8 cellular contexts compared by ENCODE assay signal in genomic region chr17:49361129-49361901, GRCh38. TPM values are rescaled to one million over a fixed set of nuclear protein-coding genes. Genes with fewer than 3 reads are reported as not detected.
A peak's percentile ranks its signal among the peaks of the same experiment; 100 is the strongest.
DNase-seq lines count a peak whose midpoint lies in the region; ATAC-seq and TF ChIP-seq lines count a peak whose summit lies in the region.

No MANE protein-coding gene starts in this region.

- peaks cover 53% of the 10 kb centered on the region for H3K79me2 ChIP-seq in PC-3 (ENCODE audit: low read length)

- TF ChIP-seq CTCF in PC-3 (conservative IDR thresholded peaks at IDR 0.05; ENCODE audit: low read depth, low read length) (no peak), fibroblast of villous mesenchyme (IDR thresholded peaks at IDR 0.05; ENCODE audit: insufficient read depth, low read depth, low read length) (no peak)

- no TSS peak for BruUV-seq in PC-3 (replicated peaks; lab: Mats Ljungman, UMichigan)

- H3K4me3 Mint-ChIP-seq in activated T-helper 1 cell treated with anti-CD3 and anti-CD28 coated beads, Interleukin-12 subunit alpha, Interleukin-12 subunit beta, Interleukin-2, Interleukin-4 antibody, amounts not matched to agents 30 ng/mL and 10 ng/mL and 1 ng/mL, durations not matched to agents 14 hours and 24 hours and 36 hours, result peak overlapping the region; percentile 88

- H3K36me3 ChIP-seq in PC-3 (ENCODE audit: low read depth, low read length) (no peaks in the 10 kb centered on the region), neuron (ENCODE audit: insufficient read depth, low read length) (no peaks in the 10 kb centered on the region), stomach smooth muscle (ENCODE audit: control insufficient read depth in 2 of 2, insufficient read depth in 2 of 2, low read length in 2 of 2) (no peaks in the 10 kb centered on the region)

- H3F3A ChIP-seq in PC-3 (ENCODE audit: low read length, unreplicated experiment), result no peaks in the 10 kb centered on the region

- peak overlapping the region; percentile 76 for H3K9ac ChIP-seq in PC-3 (ENCODE audit: low read length)
- H3K9ac ChIP-seq in stomach smooth muscle (ENCODE audit: low read length in 2 of 2), result peak overlapping the region; percentile 76 to 82

- H3K9me3 Mint-ChIP-seq in activated T-helper 1 cell treated with anti-CD3 and anti-CD28 coated beads, Interleukin-12 subunit alpha, Interleukin-12 subunit beta, Interleukin-2, Interleukin-4 antibody, amounts not matched to agents 30 ng/mL and 10 ng/mL and 1 ng/mL, durations not matched to agents 14 hours and 24 hours and 36 hours, result no peaks in the 10 kb centered on the region

- DNase-seq in Ammon's horn (ENCODE audit: low spot score) (peak; percentile 67), PC-3 (peak; percentile 77), fibroblast of villous mesenchyme (ENCODE audit: low read depth) (peak; percentile 23)
- DNase-seq in activated T-helper 1 cell treated with anti-CD3 and anti-CD28 coated beads, Interleukin-12 subunit alpha, Interleukin-12 subunit beta, Interleukin-2, Interleukin-4 antibody, amounts not matched to agents 30 ng/mL and 10 ng/mL and 1 ng/mL, durations not matched to agents 14 hours and 24 hours and 36 hours (ENCODE audit: low spot score), result peak; percentile 75

- no peaks in the 10 kb centered on the region for H3K27me3 ChIP-seq in PC-3 (ENCODE audit: low read length)
- no peaks in the 10 kb centered on the region for H3K27me3 ChIP-seq in neuron (ENCODE audit: insufficient read depth, low read length)
- H3K27me3 ChIP-seq in stomach smooth muscle (ENCODE audit: control insufficient read depth in 1 of 2, insufficient read depth in 2 of 2, low read length in 2 of 2), result no peaks in the 10 kb centered on the region

- peaks cover 34% of the 10 kb centered on the region for H3K4me1 ChIP-seq in PC-3 (ENCODE audit: insufficient read depth, low read length)
- H3K4me1 ChIP-seq in neuron (ENCODE audit: insufficient read depth, low read length), result peaks cover 31% of the 10 kb centered on the region
- peaks cover 23% of the 10 kb centered on the region for H3K4me1 ChIP-seq in stomach smooth muscle (ENCODE audit: control insufficient read depth, insufficient read depth, low read length)

- H3K27ac ChIP-seq in PC-3 (ENCODE audit: low read length) (peak overlapping the region; percentile 23), stomach smooth muscle (ENCODE audit: low read length) (peak overlapping the region; percentile 67)

- H2AFZ ChIP-seq in PC-3 (ENCODE audit: low read length), result peak overlapping the region; percentile 64
- H2AFZ ChIP-seq in neuron (ENCODE audit: low read depth, low read length), result no peak overlapping the region

- peaks cover 62% of the 10 kb centered on the region for H3K4me1 Mint-ChIP-seq in activated T-helper 1 cell treated with anti-CD3 and anti-CD28 coated beads, Interleukin-12 subunit alpha, Interleukin-12 subunit beta, Interleukin-2, Interleukin-4 antibody, amounts not matched to agents 30 ng/mL and 10 ng/mL and 1 ng/mL, durations not matched to agents 14 hours and 24 hours and 36 hours (ENCODE audit: low read depth)

- H3K36me3 Mint-ChIP-seq in activated T-helper 1 cell treated with anti-CD3 and anti-CD28 coated beads, Interleukin-12 subunit alpha, Interleukin-12 subunit beta, Interleukin-2, Interleukin-4 antibody, amounts not matched to agents 30 ng/mL and 10 ng/mL and 1 ng/mL, durations not matched to agents 14 hours and 24 hours and 36 hours (ENCODE audit: low read depth), result peaks cover 4% of the 10 kb centered on the region

- H3K27me3 Mint-ChIP-seq in activated T-helper 1 cell treated with anti-CD3 and anti-CD28 coated beads, Interleukin-12 subunit alpha, Interleukin-12 subunit beta, Interleukin-2, Interleukin-4 antibody, amounts not matched to agents 30 ng/mL and 10 ng/mL and 1 ng/mL, durations not matched to agents 14 hours and 24 hours and 36 hours (ENCODE audit: insufficient read depth), result no peaks in the 10 kb centered on the region

- peaks cover 36% of the 10 kb centered on the region for H4K20me1 ChIP-seq in PC-3 (ENCODE audit: low read length)

- peak overlapping the region; percentile 84 for H3K4me2 ChIP-seq in PC-3 (ENCODE audit: low read length)

- CTCF ChIA-PET in PC-3 (lab: Charles Lee), result interaction anchor here (0.6 kb wide), 1 partner anchor 23 kb away, joined by 7 read pairs; no protein-coding TSS in a partner anchor

- H3K4me3 ChIP-seq in PC-3 (ENCODE audit: low read length) (peak overlapping the region; percentile 93), fibroblast of villous mesenchyme (ENCODE audit: low read depth, low read length) (peak overlapping the region; percentile 94), neuron (ENCODE audit: low read length) (peak overlapping the region; percentile 54), stomach smooth muscle (ENCODE audit: low read length in 2 of 2) (peak overlapping the region; percentile 83 to 90)

- intact Hi-C loops in PC-3 (cut with micrococcal nuclease), result loop anchor here (2.0 kb wide), 1 partner anchor 15 kb away; no protein-coding TSS in a partner anchor
- intact Hi-C loops in activated T-helper 1 cell treated with anti-CD3 and anti-CD28 coated beads, Interleukin-12 subunit alpha, Interleukin-12 subunit beta, Interleukin-2, Interleukin-4 antibody, amounts not matched to agents 30 ng/mL and 10 ng/mL and 1 ng/mL, durations not matched to agents 14 hours and 24 hours and 36 hours (cut with micrococcal nuclease), result loop anchor here (1.0 to 10.0 kb wide), 5 partner anchors 19 to 447 kb away; partner anchors contain the start of genes PHB1 and SLC35B1

- POLR2A ChIA-PET in PC-3 (lab: Charles Lee; ENCODE audit: unreplicated experiment), result interaction anchor here (0.7 kb wide), 1 partner anchor 53 kb away, joined by 8 read pairs; the partner anchor contains the start of gene PHB1

- H3K9me2 ChIP-seq in PC-3 (replicated peaks; ENCODE audit: low read length), result no peaks in the 10 kb centered on the region

- H3K9me3 ChIP-seq in PC-3 (ENCODE audit: low read length), result no peaks in the 10 kb centered on the region
- no peaks in the 10 kb centered on the region for H3K9me3 ChIP-seq in neuron (ENCODE audit: low read length)
- no peaks in the 10 kb centered on the region for H3K9me3 ChIP-seq in stomach smooth muscle (ENCODE audit: control insufficient read depth in 2 of 2, low read length in 2 of 2)

- H3K27ac Mint-ChIP-seq in activated T-helper 1 cell treated with anti-CD3 and anti-CD28 coated beads, Interleukin-12 subunit alpha, Interleukin-12 subunit beta, Interleukin-2, Interleukin-4 antibody, amounts not matched to agents 30 ng/mL and 10 ng/mL and 1 ng/mL, durations not matched to agents 14 hours and 24 hours and 36 hours, result peak overlapping the region; percentile 89

- peak; percentile 31 for ATAC-seq in GM19023 (IDR thresholded peaks at IDR 0.05; ENCODE audit: unreplicated experiment)
- peak; percentile 32 for ATAC-seq in HG03432 (IDR thresholded peaks at IDR 0.05; ENCODE audit: unreplicated experiment)
- peak; percentile 30 for ATAC-seq in PC-3

RNA-seq across cellular contexts. Expression of gene ZNF652, which starts 0.7 kb away (rescaled TPM):
- total RNA-seq in PC-3 (2014; rRNA removed) (18.2 and 18.5 TPM in 2 replicates), fibroblast of villous mesenchyme (20.6 and 24.6 TPM in 2 replicates)
- 6.3 and 7.5 TPM in 2 replicates for total RNA-seq in activated T-helper 1 cell treated with anti-CD3 and anti-CD28 coated beads, Interleukin-12 subunit alpha, Interleukin-12 subunit beta, Interleukin-2, Interleukin-4 antibody, amounts not matched to agents 30 ng/mL and 10 ng/mL and 1 ng/mL, durations not matched to agents 14 hours and 24 hours and 36 hours

RNA-seq across cellular contexts. Expression of gene PHB1, which starts 53.4 kb away (rescaled TPM):
- total RNA-seq in PC-3 (2014; rRNA removed), result 585 and 641 TPM in 2 replicates
- 395 and 401 TPM in 2 replicates for total RNA-seq in activated T-helper 1 cell treated with anti-CD3 and anti-CD28 coated beads, Interleukin-12 subunit alpha, Interleukin-12 subunit beta, Interleukin-2, Interleukin-4 antibody, amounts not matched to agents 30 ng/mL and 10 ng/mL and 1 ng/mL, durations not matched to agents 14 hours and 24 hours and 36 hours
- 93.4 and 117 TPM in 2 replicates for total RNA-seq in fibroblast of villous mesenchyme

Comparison
In these comparisons a context has a peak if more than half of its experiments do, and no peak if none do; other contexts are left out.
1. Peak in every context shown above with its lines: DNase-seq, ATAC-seq, H3K4me3 ChIP-seq and H3K27ac ChIP-seq.
2. DNase-seq: peak in every context shown above with its lines; median percentile 77 in PC-3; 75 in activated T-helper 1 cell treated with anti-CD3 and anti-CD28 coated beads, Interleukin-12 subunit alpha, Interleukin-12 subunit beta, Interleukin-2, Interleukin-4 antibody, amounts not matched to agents 30 ng/mL and 10 ng/mL and 1 ng/mL, durations not matched to agents 14 hours and 24 hours and 36 hours; 67 in Ammon's horn; 23 in fibroblast of villous mesenchyme.